Comparison of ENCODE assay signal across 10 cellular contexts in the genomic region with DNA sequence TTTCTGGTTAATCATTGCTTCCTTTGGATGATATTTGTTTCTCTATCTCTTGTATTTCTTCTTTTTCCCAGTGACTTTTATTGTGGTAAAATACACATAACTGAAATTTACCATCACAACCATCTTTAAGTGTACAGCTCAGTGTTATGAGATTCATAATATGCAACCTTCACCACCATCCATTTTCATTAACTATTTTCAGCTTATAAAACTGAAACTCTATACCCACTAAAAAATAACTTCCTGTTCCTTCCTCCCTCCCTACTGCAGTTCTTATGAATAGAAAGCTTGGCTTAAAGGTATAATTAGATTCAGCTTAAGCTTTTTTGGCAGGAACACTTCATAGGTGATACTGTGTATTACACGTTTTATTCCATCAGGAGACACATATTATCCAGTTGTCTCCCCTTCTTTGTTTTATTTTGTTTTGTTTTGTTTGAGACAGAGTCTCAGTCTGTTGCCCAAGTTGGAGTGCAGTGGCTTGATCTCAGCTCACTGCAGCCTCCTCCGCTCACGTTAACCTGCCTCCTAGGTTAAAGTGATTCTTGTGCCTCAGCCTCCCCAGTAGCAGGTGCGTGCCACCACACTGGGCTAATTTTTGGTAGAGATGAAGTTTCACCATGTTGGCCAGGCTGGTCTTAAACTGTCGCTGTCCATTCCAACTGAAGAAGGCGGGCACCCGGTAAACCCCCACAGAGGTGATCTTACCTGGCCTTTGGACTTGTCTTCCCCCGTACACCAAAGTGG. TPM values are rescaled to one million over a fixed set of nuclear protein-coding genes. Genes with fewer than 3 reads are reported as not detected.
DNase-seq lines count a peak whose midpoint lies in the region; ATAC-seq, FAIRE-seq and TF ChIP-seq lines count a peak whose summit lies in the region.
"Had no signal": no experiment of that assay in that cellular context is flagged by ENCODE, and none has a peak within 500 bp of the region (broad histone marks: within the 10 kb centered on the region; RNA-seq: fewer than 3 reads in every experiment).

No MANE protein-coding gene starts in this region.

- no peak for FAIRE-seq in A549 (lab: Jason Lieb, UNC)

- TF ChIP-seq EP300 in A549 (IDR thresholded peaks at IDR 0.05) = no peak

- H3K36me3 ChIP-seq in GM23338 (ENCODE audit: insufficient read depth) = no peaks in the 10 kb centered on the region

- DNase-seq in A549 (ENCODE audit: low read depth in 1 of 2, low spot score in 1 of 2) = no peak
- DNase-seq in NCI-H2196 (lab: John Stamatoyannopoulos, UW; ENCODE audit: unreplicated experiment) = peak; percentile 57
- DNase-seq in GM23338 (ENCODE audit: low spot score) = no peak
- no peak for DNase-seq in immature natural killer cell
- DNase-seq in activated effector memory CD4-positive, alpha-beta T cell treated with Interleukin-2 at 50 U/mL for 16 hours = no peak
- no peak for DNase-seq in hepatic stellate cell (ENCODE audit: low spot score)
- DNase-seq: NCI-H146 had no signal

- H3K4me1 ChIP-seq in A549 (peaks cover 6% of the 10 kb centered on the region; the same call in 1 of the 3 replicates), GM23338 (ENCODE audit: insufficient read depth) (no peaks in the 10 kb centered on the region)

- POLR2A ChIA-PET in A549 (lab: Yijun Ruan, JAX) = no interaction called here

- no peaks in the 10 kb centered on the region for H3K9me3 ChIP-seq in A549

- H2AFZ ChIP-seq in GM23338 = no peak overlapping the region

- no peak overlapping the region for H3K27ac Mint-ChIP-seq in GM23338
- no peak overlapping the region for H3K27ac Mint-ChIP-seq in immature natural killer cell

- no peaks in the 10 kb centered on the region for H4K20me1 ChIP-seq in GM23338 (replicated peaks; ENCODE audit: insufficient read depth)

- H3F3A ChIP-seq in GM23338 (replicated peaks; ENCODE audit: low read depth) = no peaks in the 10 kb centered on the region

- H3K4me3 Mint-ChIP-seq in GM23338 (no peak overlapping the region), immature natural killer cell (no peak overlapping the region)

- H3K4me1 Mint-ChIP-seq in GM23338 (no peaks in the 10 kb centered on the region), immature natural killer cell (no peaks in the 10 kb centered on the region)

- TF ChIP-seq POLR2A in A549 (IDR thresholded peaks at IDR 0.05; ENCODE audit: low read length) = no peak

- H3K36me3 Mint-ChIP-seq in GM23338 (ENCODE audit: low read depth) = peaks cover 16% of the 10 kb centered on the region; the same call in 2 of the 3 replicates
- H3K36me3 Mint-ChIP-seq in immature natural killer cell = no peaks in the 10 kb centered on the region

- TF ChIP-seq RAD21 in A549 (conservative IDR thresholded peaks at IDR 0.05 in 1 of 2, IDR thresholded peaks at IDR 0.05 in 1 of 2) = no peak

- no peak overlapping the region for H3K4me3 ChIP-seq in A549
- no peak overlapping the region for H3K4me3 ChIP-seq in GM23338
- H3K4me3 ChIP-seq: smooth muscle cell had no signal

- TF ChIP-seq CTCF in A549 (IDR thresholded peaks at IDR 0.05) (no peak), GM23338 (conservative IDR thresholded peaks at IDR 0.05; ENCODE audit: low read depth in 2 of 2) (no peak)

- 94% methylated on average over 8 of the region's 8 CpGs for WGBS in A549 (ENCODE audit: missing lambda C conversion rate)

- no peaks in the 10 kb centered on the region for H3K9me3 Mint-ChIP-seq in GM23338
- H3K9me3 Mint-ChIP-seq in immature natural killer cell = no peaks in the 10 kb centered on the region

- CTCF ChIA-PET in A549 (lab: Yijun Ruan, JAX) = interaction anchor here (1.0 to 2.6 kb wide), 2 partner anchors 22 to 650 kb away, joined by 4 to 9 read pairs; no protein-coding TSS in a partner anchor

- H3K4me2 ChIP-seq in A549 = peak overlapping the region; percentile 13; the same call in 1 of the 3 replicates
- no peak overlapping the region for H3K4me2 ChIP-seq in GM23338
- H3K4me2 ChIP-seq: smooth muscle cell had no signal

- H3K9me2 ChIP-seq in GM23338 (ENCODE audit: insufficient read depth) = no peaks in the 10 kb centered on the region

- H3K27ac ChIP-seq in A549 = no peak overlapping the region
- no peak overlapping the region for H3K27ac ChIP-seq in GM23338 (ENCODE audit: low read depth)

- no peaks in the 10 kb centered on the region for H3K27me3 Mint-ChIP-seq in GM23338 (ENCODE audit: insufficient read depth, low read depth, poor library complexity)
- peaks cover 0 to 4% (median 0%) of the 10 kb centered on the region in 3 donors for H3K27me3 Mint-ChIP-seq in immature natural killer cell (ENCODE audit: low read depth in 3 of 3)

- H3K27me3 ChIP-seq in GM23338 (ENCODE audit: insufficient read depth) = no peaks in the 10 kb centered on the region

- no peak for ATAC-seq in A549
- peak; percentile 95 for ATAC-seq in GM18517 (IDR thresholded peaks at IDR 0.05; ENCODE audit: unreplicated experiment)
- ATAC-seq in HG02840 (IDR thresholded peaks at IDR 0.05; ENCODE audit: low FRiP score, unreplicated experiment) = peak; percentile 59
- no peak for ATAC-seq in GM23338

- no peaks in the 10 kb centered on the region for H3K79me2 ChIP-seq in GM23338 (replicated peaks; ENCODE audit: insufficient read depth)

TF ChIP-seq in A549, 52 proteins besides CTCF, POLR2A, EP300 and RAD21:
- TF ChIP-seq KDM5A (IDR thresholded peaks at IDR 0.05) (no peak), FOSL2 (IDR thresholded peaks at IDR 0.05) (no peak), FOSL2 (CRISPR knock-in tag; IDR thresholded peaks at IDR 0.05) (no peak), TFCP2L1 (CRISPR knock-in tag; IDR thresholded peaks at IDR 0.05) (no peak), CHD2 (IDR thresholded peaks at IDR 0.05; ENCODE audit: low read length, partially characterized antibody) (no peak)

TF ChIP-seq in GM23338, 12 proteins besides CTCF, POLR2A, EP300 and RAD21 (continues in another document):
- TF ChIP-seq ZNF114 (CRISPR knock-in tag; IDR thresholded peaks at IDR 0.05) (no peak), JUNB (IDR thresholded peaks at IDR 0.05; ENCODE audit: unreplicated experiment) (no peak), POLR2AphosphoS5 (IDR thresholded peaks at IDR 0.05; ENCODE audit: low read depth) (no peak), EZH2phosphoT487 (IDR thresholded peaks at IDR 0.05; ENCODE audit: unreplicated experiment) (no peak), NANOG (IDR thresholded peaks at IDR 0.05; ENCODE audit: borderline replicate concordance) (no peak), CREB1 (CRISPR knock-in tag; IDR thresholded peaks at IDR 0.05; ENCODE audit: low read depth) (no peak)
- TF ChIP-seq, protein P1, sequence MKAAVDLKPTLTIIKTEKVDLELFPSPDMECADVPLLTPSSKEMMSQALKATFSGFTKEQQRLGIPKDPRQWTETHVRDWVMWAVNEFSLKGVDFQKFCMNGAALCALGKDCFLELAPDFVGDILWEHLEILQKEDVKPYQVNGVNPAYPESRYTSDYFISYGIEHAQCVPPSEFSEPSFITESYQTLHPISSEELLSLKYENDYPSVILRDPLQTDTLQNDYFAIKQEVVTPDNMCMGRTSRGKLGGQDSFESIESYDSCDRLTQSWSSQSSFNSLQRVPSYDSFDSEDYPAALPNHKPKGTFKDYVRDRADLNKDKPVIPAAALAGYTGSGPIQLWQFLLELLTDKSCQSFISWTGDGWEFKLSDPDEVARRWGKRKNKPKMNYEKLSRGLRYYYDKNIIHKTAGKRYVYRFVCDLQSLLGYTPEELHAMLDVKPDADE (IDR thresholded peaks at IDR 0.05) = no peak
- TF ChIP-seq, protein P2, sequence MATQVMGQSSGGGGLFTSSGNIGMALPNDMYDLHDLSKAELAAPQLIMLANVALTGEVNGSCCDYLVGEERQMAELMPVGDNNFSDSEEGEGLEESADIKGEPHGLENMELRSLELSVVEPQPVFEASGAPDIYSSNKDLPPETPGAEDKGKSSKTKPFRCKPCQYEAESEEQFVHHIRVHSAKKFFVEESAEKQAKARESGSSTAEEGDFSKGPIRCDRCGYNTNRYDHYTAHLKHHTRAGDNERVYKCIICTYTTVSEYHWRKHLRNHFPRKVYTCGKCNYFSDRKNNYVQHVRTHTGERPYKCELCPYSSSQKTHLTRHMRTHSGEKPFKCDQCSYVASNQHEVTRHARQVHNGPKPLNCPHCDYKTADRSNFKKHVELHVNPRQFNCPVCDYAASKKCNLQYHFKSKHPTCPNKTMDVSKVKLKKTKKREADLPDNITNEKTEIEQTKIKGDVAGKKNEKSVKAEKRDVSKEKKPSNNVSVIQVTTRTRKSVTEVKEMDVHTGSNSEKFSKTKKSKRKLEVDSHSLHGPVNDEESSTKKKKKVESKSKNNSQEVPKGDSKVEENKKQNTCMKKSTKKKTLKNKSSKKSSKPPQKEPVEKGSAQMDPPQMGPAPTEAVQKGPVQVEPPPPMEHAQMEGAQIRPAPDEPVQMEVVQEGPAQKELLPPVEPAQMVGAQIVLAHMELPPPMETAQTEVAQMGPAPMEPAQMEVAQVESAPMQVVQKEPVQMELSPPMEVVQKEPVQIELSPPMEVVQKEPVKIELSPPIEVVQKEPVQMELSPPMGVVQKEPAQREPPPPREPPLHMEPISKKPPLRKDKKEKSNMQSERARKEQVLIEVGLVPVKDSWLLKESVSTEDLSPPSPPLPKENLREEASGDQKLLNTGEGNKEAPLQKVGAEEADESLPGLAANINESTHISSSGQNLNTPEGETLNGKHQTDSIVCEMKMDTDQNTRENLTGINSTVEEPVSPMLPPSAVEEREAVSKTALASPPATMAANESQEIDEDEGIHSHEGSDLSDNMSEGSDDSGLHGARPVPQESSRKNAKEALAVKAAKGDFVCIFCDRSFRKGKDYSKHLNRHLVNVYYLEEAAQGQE (IDR thresholded peaks at IDR 0.05; ENCODE audit: unreplicated experiment) = no peak

RNA-seq across cellular contexts. Expression of a gene that starts 45.1 kb away (rescaled TPM):
- polyA plus RNA-seq in A549 (2011; rRNA removed) = 16.6 and 29.5 TPM in 2 replicates
- 21.2 and 24.9 TPM in 2 replicates for polyA plus RNA-seq in A549 (2012; cell fraction: cytosol; rRNA removed)
- 6.2 and 8.5 TPM in 2 replicates for polyA plus RNA-seq in A549 (2012; cell fraction: nucleus; rRNA removed)
- 21.7 to 24.5 TPM (median 24.5 TPM) in 3 replicates for polyA plus RNA-seq in A549 (2017; fragmentation: RNase III; extraction: RNeasy Plus Mini Kit Qiagen cat#74134 plus additional on column Dnase treatment)
- polyA minus RNA-seq in A549 (2011; rRNA and poly(A)+ RNA removed) = 11.3 and 18.7 TPM in 2 replicates
- total RNA-seq in GM23338 (2014; rRNA removed; shearing (Covaris generic)) = 14.2 and 14.7 TPM in 2 replicates
- polyA plus RNA-seq in GM23338 (2016; fragmentation: Nextera tagmentation; extraction: Ambion mirVana) = 221 and 227 TPM in 2 replicates
- polyA plus RNA-seq in immature natural killer cell = 10 to 100 TPM; 10.8 to 13.6 (median 12.3) TPM

RNA-seq across cellular contexts. Expression of a gene that starts 53.0 kb away (rescaled TPM):
- polyA plus RNA-seq in A549 (2011; rRNA removed) = 25.2 and 28.1 TPM in 2 replicates
- 2.2 and 2.6 TPM in 2 replicates for polyA plus RNA-seq in A549 (2012; cell fraction: cytosol; rRNA removed)
- 2.1 and 3.1 TPM in 2 replicates for polyA plus RNA-seq in A549 (2012; cell fraction: nucleus; rRNA removed)
- polyA plus RNA-seq in A549 (2017; fragmentation: RNase III; extraction: RNeasy Plus Mini Kit Qiagen cat#74134 plus additional on column Dnase treatment) = 2.4 to 2.8 TPM (median 2.8 TPM) in 3 replicates
- 12.6 and 13.9 TPM in 2 replicates for polyA minus RNA-seq in A549 (2011; rRNA and poly(A)+ RNA removed)
- total RNA-seq in GM23338 (2014; rRNA removed; shearing (Covaris generic)) = 3.9 and 9.1 TPM in 2 replicates
- 3.4 and 5.8 TPM in 2 replicates for polyA plus RNA-seq in GM23338 (2016; fragmentation: Nextera tagmentation; extraction: Ambion mirVana)
- polyA plus RNA-seq in immature natural killer cell = not detected

Comparison
In these comparisons a context has a peak if more than half of its experiments do, and no peak if none do; other contexts are left out.
1. ATAC-seq: peak in GM18517 (single experiment) and HG02840 (single experiment); none in A549 (0 of 2) and GM23338 (single experiment).